8 cellular contexts compared by ENCODE assay signal in genomic region chr9:121686930-121687541, GRCh38. TPM values are rescaled to one million over a fixed set of nuclear protein-coding genes. Genes with fewer than 3 reads are reported as not detected.
DNase-seq lines count a peak whose midpoint lies in the region; ATAC-seq and TF ChIP-seq lines count a peak whose summit lies in the region.

No MANE protein-coding gene starts in this region.

- no peaks in the 10 kb centered on the region for H3K9me3 ChIP-seq in lung (ENCODE audit: control insufficient read depth in 2 of 2, insufficient read depth in 1 of 2, low read length in 1 of 2)

- H3K4me3 ChIP-seq in dorsolateral prefrontal cortex (no peak overlapping the region), lung (no peak overlapping the region)

- peaks cover 21% of the 10 kb centered on the region for H3K4me1 Mint-ChIP-seq in WTC11

- peaks cover 0 to 2% of the 10 kb centered on the region in 2 donors for H3K4me1 ChIP-seq in lung (ENCODE audit: control insufficient read depth in 2 of 2, insufficient read depth in 2 of 2, low read length in 2 of 2)

- H3K36me3 ChIP-seq in lung (ENCODE audit: control insufficient read depth in 2 of 2, insufficient read depth in 2 of 2, low read length in 2 of 2) = no peaks in the 10 kb centered on the region

- DNase-seq in DMS53 treated with DMSO at 0.1 percent for 48 hours (lab: John Stamatoyannopoulos, UW; ENCODE audit: unreplicated experiment) = peak; percentile 32
- peak; percentile 15 for DNase-seq in NCI-H128 (lab: John Stamatoyannopoulos, UW; ENCODE audit: unreplicated experiment)
- peak; percentile 89 for DNase-seq in WTC11 (ENCODE audit: low spot score)
- DNase-seq in dorsolateral prefrontal cortex = peak; percentile 72 to 85 (median 78)
- peak; percentile 71 for DNase-seq in lung (ENCODE audit: low spot score)
- DNase-seq in stimulated activated CD8-positive, alpha-beta memory T cell treated with anti-CD3 and anti-CD28 coated beads, Interleukin-2, amount 100 ng/mL, for 48 hours (ENCODE audit: low read depth in 2 of 2) = peak; percentile 43 to 68

- TF ChIP-seq CTCF in WTC11 (IDR thresholded peaks at IDR 0.05) (peak; percentile 68; the same call in 1 of the 2 replicates), dorsolateral prefrontal cortex (IDR thresholded peaks at IDR 0.05 in 54 of 56, conservative IDR thresholded peaks at IDR 0.05 in 2 of 56; ENCODE audit: low read depth in 1 of 56, partially characterized antibody in 56 of 56) (peak; percentile 39 to 96 (median 86)), lung (IDR thresholded peaks at IDR 0.05; ENCODE audit: control extremely low read depth, extremely low read depth) (peak; percentile 57)

- H3K27me3 ChIP-seq in dorsolateral prefrontal cortex = no peaks in the 10 kb centered on the region
- H3K27me3 ChIP-seq in lung (ENCODE audit: control insufficient read depth, insufficient read depth) = no peaks in the 10 kb centered on the region

- intact Hi-C loops in dorsolateral prefrontal cortex (cut with DNase I) = loop anchor here (2.0 to 5.0 kb wide), 4 partner anchors 55 to 436 kb away; no protein-coding TSS in a partner anchor

- ATAC-seq in GM21619 (IDR thresholded peaks at IDR 0.05; ENCODE audit: unreplicated experiment) = peak; percentile 72
- ATAC-seq in WTC11 = peak; percentile 80
- peak; percentile 50 for ATAC-seq in lung (ENCODE audit: insufficient read depth, low FRiP score)
- no peak for ATAC-seq in HG03108 (IDR thresholded peaks at IDR 0.05; ENCODE audit: unreplicated experiment)

- H3K27ac Mint-ChIP-seq in WTC11 = no peak overlapping the region

- CTCF ChIA-PET in WTC11 (lab: Charles Lee) = interaction anchor here (0.6 to 2.2 kb wide), 82 partner anchors 9 to 806 kb away, joined by 3 to 22 read pairs (median 4); no protein-coding TSS in a partner anchor

- H3K9me3 Mint-ChIP-seq in WTC11 = no peaks in the 10 kb centered on the region

- H3K36me3 Mint-ChIP-seq in WTC11 = no peaks in the 10 kb centered on the region

- H3K27ac ChIP-seq in dorsolateral prefrontal cortex = peak overlapping the region in 13 of 59 donors; percentile 4 to 71 (median 32)
- no peak overlapping the region for H3K27ac ChIP-seq in lung (ENCODE audit: low read depth in 1 of 2, low read length in 1 of 2)

- 61 to 72% methylated on average over 3 of the region's 3 CpGs for WGBS in lung, 2 donors

- H3K4me3 Mint-ChIP-seq in WTC11 = no peak overlapping the region

- POLR2A ChIA-PET in WTC11 (lab: Charles Lee) = no interaction called here

- H3K27me3 Mint-ChIP-seq in WTC11 (ENCODE audit: low read depth) = no peaks in the 10 kb centered on the region

TF ChIP-seq in WTC11, 78 proteins besides CTCF, POLR2A, EP300 and RAD21 (continues in another document):
- TF ChIP-seq KAT7 (CRISPR knock-in tag; IDR thresholded peaks at IDR 0.05; ENCODE audit: borderline replicate concordance) (no peak), MAX (CRISPR knock-in tag; IDR thresholded peaks at IDR 0.05) (no peak), ATF1 (CRISPR knock-in tag; IDR thresholded peaks at IDR 0.05) (no peak), NR3C1 (CRISPR knock-in tag; conservative IDR thresholded peaks at IDR 0.05; ENCODE audit: low read depth) (no peak), ZNF532 (CRISPR knock-in tag; IDR thresholded peaks at IDR 0.05; ENCODE audit: borderline replicate concordance) (no peak), ZBTB43 (CRISPR knock-in tag; IDR thresholded peaks at IDR 0.05) (no peak), ZNF425 (CRISPR knock-in tag; conservative IDR thresholded peaks at IDR 0.05) (no peak), IRF1 (CRISPR knock-in tag; IDR thresholded peaks at IDR 0.05) (no peak), RORB (CRISPR knock-in tag; IDR thresholded peaks at IDR 0.05) (no peak), EMX1 (CRISPR knock-in tag; IDR thresholded peaks at IDR 0.05) (no peak)

RNA-seq across cellular contexts. Expression of gene DAB2IP, which starts 35.6 kb away (rescaled TPM):
- 35.0 to 52.6 TPM (median 35.7 TPM) in 3 replicates for total RNA-seq in WTC11 (2021)
- total RNA-seq in dorsolateral prefrontal cortex = 100 to 1,000 TPM in 19 of 120 experiments, 10 to 100 TPM in 101; 41.7 to 155 (median 82.0) TPM
- 10 to 100 TPM; 19.4 to 75.0 TPM for total RNA-seq in lung
- polyA plus RNA-seq in lung = 10 to 100 TPM; 25.2 to 32.3 TPM

Comparison
In these comparisons a context has a peak if more than half of its experiments do, and no peak if none do; other contexts are left out.
1. DNase-seq: peak in every context shown above with its lines; median percentile 89 in WTC11; 78 in dorsolateral prefrontal cortex; 71 in lung; 56 in stimulated activated CD8-positive, alpha-beta memory T cell treated with anti-CD3 and anti-CD28 coated beads, Interleukin-2, amount 100 ng/mL, for 48 hours; 32 in DMS53 treated with DMSO at 0.1 percent for 48 hours; 15 in NCI-H128.